12 cellular contexts compared by ENCODE assay signal in genomic region chr7:151839511-151839921, GRCh38. TPM values are rescaled to one million over a fixed set of nuclear protein-coding genes. Genes with fewer than 3 reads are reported as not detected.
A peak's percentile ranks its signal among the peaks of the same experiment; 100 is the strongest.
DNase-seq lines count a peak whose midpoint lies in the region; ATAC-seq lines count a peak whose summit lies in the region.
"Had no signal": no experiment of that assay in that cellular context is flagged by ENCODE, and none has a peak within 500 bp of the region (broad histone marks: within the 10 kb centered on the region; RNA-seq: fewer than 3 reads in every experiment).

No MANE protein-coding gene starts in this region.

- peaks cover 0 to 2% (median 0%) of the 10 kb centered on the region in 7 donors for H3K9me3 Mint-ChIP-seq in CD4-positive, CD25-positive, alpha-beta regulatory T cell
- H3K9me3 Mint-ChIP-seq in activated CD4-positive, alpha-beta memory T cell treated with anti-CD3 and anti-CD28 coated beads, Interleukin-2, amount 10 ng/mL, durations not matched to agents 7 days and 5 days = no peaks in the 10 kb centered on the region

- no peak for ATAC-seq in CD4-positive, CD25-positive, alpha-beta regulatory T cell (ENCODE audit: low read depth in 2 of 2)
- ATAC-seq in HG02981 (IDR thresholded peaks at IDR 0.05; ENCODE audit: unreplicated experiment) (peak; percentile 15), left colon (peak; percentile 30), HG03025 (IDR thresholded peaks at IDR 0.05; ENCODE audit: low FRiP score, unreplicated experiment) (no peak)
- ATAC-seq: body of pancreas had no signal

- DNase-seq in CD4-positive, CD25-positive, alpha-beta regulatory T cell = peak in 1 of 3 donors; percentile 38
- no peak for DNase-seq in activated CD4-positive, alpha-beta memory T cell treated with anti-CD3 and anti-CD28 coated beads, Interleukin-2, amount 10 ng/mL, durations not matched to agents 7 days and 5 days
- DNase-seq in left colon (no peak), kidney tubule cell (ENCODE audit: low spot score) (no peak), NCI-H2227 treated with DMSO at 0.1 percent for 48 hours (lab: John Stamatoyannopoulos, UW) (no peak), medulla oblongata (ENCODE audit: extremely low spot score) (no peak)
- DNase-seq: activated CD4-positive, alpha-beta T cell treated with anti-CD3 and anti-CD28 coated beads, Interleukin-2, amount 50 U/mL, for 4 hours; NCI-H2171 treated with DMSO at 0.1 percent for 48 hours; SHP77 had no signal

- H3K4me3 Mint-ChIP-seq in CD4-positive, CD25-positive, alpha-beta regulatory T cell = peak overlapping the region; percentile 66 to 83 (median 78)
- peak overlapping the region; percentile 41 for H3K4me3 Mint-ChIP-seq in activated CD4-positive, alpha-beta memory T cell treated with anti-CD3 and anti-CD28 coated beads, Interleukin-2, amount 10 ng/mL, durations not matched to agents 7 days and 5 days

- POLR2A ChIA-PET in activated CD4-positive, alpha-beta memory T cell treated with anti-CD3 and anti-CD28 coated beads, Interleukin-2, amount 10 ng/mL, durations not matched to agents 7 days and 5 days (lab: Charles Lee) = interaction anchor here (1.1 to 2.4 kb wide), 5 partner anchors 8 to 57 kb away, joined by 3 to 15 read pairs (median 3); partner anchors contain the start of gene PRKAG2

- intact Hi-C loops in left colon (cut with DNase I, micrococcal nuclease) = no loop called here

- no peaks in the 10 kb centered on the region for H3K36me3 ChIP-seq in CD4-positive, CD25-positive, alpha-beta regulatory T cell (ENCODE audit: control insufficient read depth, insufficient read depth, low read length)

- H3K4me3 ChIP-seq in CD4-positive, CD25-positive, alpha-beta regulatory T cell (ENCODE audit: low read depth, low read length) = peak overlapping the region; percentile 64
- H3K4me3 ChIP-seq: body of pancreas had no signal

- no peaks in the 10 kb centered on the region for H3K27me3 ChIP-seq in CD4-positive, CD25-positive, alpha-beta regulatory T cell (ENCODE audit: control insufficient read depth, insufficient read depth, low read length)
- H3K27me3 ChIP-seq: body of pancreas had no signal

- no peaks in the 10 kb centered on the region for H3K9me3 ChIP-seq in CD4-positive, CD25-positive, alpha-beta regulatory T cell (ENCODE audit: control insufficient read depth in 2 of 2, low read length in 2 of 2)
- H3K9me3 ChIP-seq: body of pancreas had no signal

- CTCF ChIA-PET in activated CD4-positive, alpha-beta memory T cell treated with anti-CD3 and anti-CD28 coated beads, Interleukin-2, amount 10 ng/mL, durations not matched to agents 7 days and 5 days (lab: Charles Lee) = interaction anchor here (0.7 to 2.7 kb wide), 5 partner anchors 8 to 421 kb away, joined by 3 to 16 read pairs (median 4); partner anchors contain the start of gene PRKAG2

- H3K27ac Mint-ChIP-seq in CD4-positive, CD25-positive, alpha-beta regulatory T cell = peak overlapping the region; percentile 57 to 84 (median 82)
- peak overlapping the region; percentile 89 for H3K27ac Mint-ChIP-seq in activated CD4-positive, alpha-beta memory T cell treated with anti-CD3 and anti-CD28 coated beads, Interleukin-2, amount 10 ng/mL, durations not matched to agents 7 days and 5 days

- H3K27me3 Mint-ChIP-seq in CD4-positive, CD25-positive, alpha-beta regulatory T cell = no peaks in the 10 kb centered on the region
- H3K27me3 Mint-ChIP-seq in activated CD4-positive, alpha-beta memory T cell treated with anti-CD3 and anti-CD28 coated beads, Interleukin-2, amount 10 ng/mL, durations not matched to agents 7 days and 5 days = no peaks in the 10 kb centered on the region

- peaks cover 5% of the 10 kb centered on the region for H3K36me3 Mint-ChIP-seq in CD4-positive, CD25-positive, alpha-beta regulatory T cell
- H3K36me3 Mint-ChIP-seq in activated CD4-positive, alpha-beta memory T cell treated with anti-CD3 and anti-CD28 coated beads, Interleukin-2, amount 10 ng/mL, durations not matched to agents 7 days and 5 days (ENCODE audit: low read depth) = no peaks in the 10 kb centered on the region

- peak overlapping the region; percentile 59 for H3K27ac ChIP-seq in CD4-positive, CD25-positive, alpha-beta regulatory T cell (ENCODE audit: insufficient read depth, low read length, poor library complexity, severe bottlenecking)
- H3K27ac ChIP-seq: body of pancreas had no signal

- peaks cover 11 to 43% (median 13%) of the 10 kb centered on the region in 4 donors for H3K4me1 Mint-ChIP-seq in CD4-positive, CD25-positive, alpha-beta regulatory T cell
- H3K4me1 Mint-ChIP-seq in activated CD4-positive, alpha-beta memory T cell treated with anti-CD3 and anti-CD28 coated beads, Interleukin-2, amount 10 ng/mL, durations not matched to agents 7 days and 5 days = peaks cover 27% of the 10 kb centered on the region

- peaks cover 26% of the 10 kb centered on the region for H3K4me1 ChIP-seq in CD4-positive, CD25-positive, alpha-beta regulatory T cell (ENCODE audit: control insufficient read depth, insufficient read depth, low read length, poor library complexity, severe bottlenecking)

RNA-seq across cellular contexts. Expression of gene PRKAG2, which starts 37.4 kb away (rescaled TPM):
- 43.0 TPM for total RNA-seq in CD4-positive, CD25-positive, alpha-beta regulatory T cell
- 10 to 100 TPM; 19.9 to 26.2 (median 25.9) TPM for polyA plus RNA-seq in CD4-positive, CD25-positive, alpha-beta regulatory T cell
- 10 to 100 TPM; 25.4 to 33.7 TPM for total RNA-seq in activated CD4-positive, alpha-beta memory T cell treated with anti-CD3 and anti-CD28 coated beads, Interleukin-2, amount 10 ng/mL, durations not matched to agents 7 days and 5 days
- 10 to 100 TPM; 46.1 to 54.6 TPM for total RNA-seq in left colon

Comparison
In these comparisons a context has a peak if more than half of its experiments do, and no peak if none do; other contexts are left out.
1. ATAC-seq: peak in HG02981 (single experiment) and left colon (single experiment); none in CD4-positive, CD25-positive, alpha-beta regulatory T cell (0 of 2) and HG03025 (single experiment).